Comparison of ENCODE assay signal across 15 cellular contexts in genomic region chr21:36718951-36719501, GRCh38. TPM values are rescaled to one million over a fixed set of nuclear protein-coding genes. Genes with fewer than 3 reads are reported as not detected.
DNase-seq lines count a peak whose midpoint lies in the region; ATAC-seq and TF ChIP-seq lines count a peak whose summit lies in the region.
"Had no signal": no experiment of that assay in that cellular context is flagged by ENCODE, and none has a peak within 500 bp of the region (broad histone marks: within the 10 kb centered on the region; RNA-seq: fewer than 3 reads in every experiment).

No MANE protein-coding gene starts in this region.

- 41 to 47% methylated on average over 14 of the region's 18 CpGs for WGBS in lower leg skin, 2 donors

- in situ Hi-C loops in SK-MEL-5 (cut with HindIII; ENCODE audit: low pct_unique_long_range_greater_than_20kb, low sequenced_read_pairs): no loop called here

- TF ChIP-seq CTCF in lower leg skin (IDR thresholded peaks at IDR 0.05): no peak

- intact Hi-C loops in lower leg skin (cut with DNase I; ENCODE audit: low total_unique reads): no loop called here

- ATAC-seq in GM21360 (IDR thresholded peaks at IDR 0.05; ENCODE audit: unreplicated experiment): no peak
- no peak for ATAC-seq in HG02588 (IDR thresholded peaks at IDR 0.05; ENCODE audit: unreplicated experiment)

- peak; percentile 46 for DNase-seq in ELR (ENCODE audit: low read depth)
- peak; percentile 87 for DNase-seq in SK-MEL-5 (ENCODE audit: low read depth, low spot score)
- peak; percentile 88 for DNase-seq in globus pallidus (ENCODE audit: low spot score)
- peak; percentile 83 for DNase-seq in pons (ENCODE audit: low spot score)
- no peak for DNase-seq in DMS79 treated with DMSO at 0.1 percent for 48 hours (lab: John Stamatoyannopoulos, UW)
- no peak for DNase-seq in lower leg skin (ENCODE audit: low spot score in 2 of 2)
- DNase-seq: left cardiac atrium, NCI-H226, psoas muscle, SHP77 had no signal

- TF ChIP-seq POLR2A in lower leg skin (IDR thresholded peaks at IDR 0.05): no peak

- H3K4me3 ChIP-seq in lower leg skin (ENCODE audit: low read depth, poor library complexity, severe bottlenecking): no peak overlapping the region
- H3K4me3 ChIP-seq: cardiac muscle cell, HAP-1, psoas muscle had no signal

RNA-seq across cellular contexts. Expression of gene SIM2, which starts 20.1 kb away (rescaled TPM):
- 0.45 and 0.50 TPM in 2 replicates for total RNA-seq in SK-MEL-5 (2014; rRNA removed; shearing (Covaris generic))
- polyA plus RNA-seq in SK-MEL-5 (2015; cell fraction: cytosol; rRNA removed): 0.62 and 0.77 TPM in 2 replicates
- polyA plus RNA-seq in SK-MEL-5 (2015; cell fraction: nucleus; rRNA removed): 0.87 and 1.9 TPM in 2 replicates
- total RNA-seq in lower leg skin: under 1 TPM in 1 of 4 donors, not detected in 3; 0.36 TPM
- total RNA-seq: cardiac muscle cell, left cardiac atrium had no signal
- polyA plus RNA-seq: BJ had no signal

Comparison
In these comparisons a context has a peak if more than half of its experiments do, and no peak if none do; other contexts are left out.
1. DNase-seq: peak in ELR (single experiment), SK-MEL-5 (single experiment), globus pallidus (single experiment) and pons (single experiment); none in DMS79 treated with DMSO at 0.1 percent for 48 hours (single experiment) and lower leg skin (0 of 2).